19 cellular contexts compared by ENCODE assay signal in the genomic region with DNA sequence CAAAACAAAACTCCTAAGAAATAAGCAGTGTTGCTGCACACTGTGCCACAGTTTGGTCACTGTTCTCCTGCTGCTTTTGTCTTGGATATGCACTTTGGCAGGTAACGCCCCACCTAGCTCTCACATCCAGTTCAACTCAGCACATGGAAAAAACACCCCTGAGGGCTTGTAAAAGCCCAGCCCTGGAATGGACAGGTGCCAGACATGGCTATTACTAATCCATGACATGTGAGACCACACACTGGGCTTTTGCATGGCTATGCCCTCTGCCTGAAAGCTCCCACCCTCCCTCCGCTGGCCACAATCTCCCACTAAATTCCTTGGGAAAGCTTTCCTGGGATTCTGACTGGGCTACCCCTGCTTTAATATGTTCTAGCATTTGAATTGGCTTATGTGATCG. TPM values are rescaled to one million over a fixed set of nuclear protein-coding genes. Genes with fewer than 3 reads are reported as not detected.
DNase-seq lines count a peak whose midpoint lies in the region; ATAC-seq and TF ChIP-seq lines count a peak whose summit lies in the region.
"Had no signal": no experiment of that assay in that cellular context is flagged by ENCODE, and none has a peak within 500 bp of the region (broad histone marks: within the 10 kb centered on the region; RNA-seq: fewer than 3 reads in every experiment).

No MANE protein-coding gene starts in this region.

- POLR2A ChIA-PET in CD8-positive, alpha-beta memory T cell (lab: Charles Lee): no interaction called here

- H3K4me3 ChIP-seq in CD8-positive, alpha-beta memory T cell (ENCODE audit: low read length): no peak overlapping the region
- H3K4me3 ChIP-seq in SJCRH30: no peak overlapping the region
- H3K4me3 ChIP-seq: ovary had no signal

- peaks cover 39 to 66% (median 41%) of the 10 kb centered on the region in 3 donors for H3K4me1 Mint-ChIP-seq in CD8-positive, alpha-beta memory T cell

- H3K9me3 Mint-ChIP-seq in CD8-positive, alpha-beta memory T cell: no peaks in the 10 kb centered on the region
- H3K9me3 Mint-ChIP-seq: HFFc6 had no signal

- no peak overlapping the region for H3K27ac ChIP-seq in CD8-positive, alpha-beta memory T cell (ENCODE audit: low read depth, low read length)
- H3K27ac ChIP-seq in SJCRH30 (peak overlapping the region; percentile 7; the same call in 1 of the 2 replicates), foreskin keratinocyte (no peak overlapping the region)
- H3K27ac ChIP-seq: ovary had no signal

- peak overlapping the region; percentile 65 to 95 (median 74) for H3K27ac Mint-ChIP-seq in CD8-positive, alpha-beta memory T cell
- H3K27ac Mint-ChIP-seq: activated naive CD8-positive, alpha-beta T cell treated with anti-CD3 and anti-CD28 coated beads, Interleukin-2, amount 10 ng/mL, durations not matched to agents 7 days and 5 days; HFFc6; T-helper 2 cell treated with Interferon-gamma antibody and Interleukin-4, amounts not matched to agents 5 μg/mL and 100 μg/mL, for 36 hours had no signal

- H3K4me1 ChIP-seq in CD8-positive, alpha-beta memory T cell (ENCODE audit: insufficient read depth, low read length): peaks cover 31% of the 10 kb centered on the region
- H3K4me1 ChIP-seq in SJCRH30 (peaks cover 16% of the 10 kb centered on the region), foreskin keratinocyte (peaks cover 16% of the 10 kb centered on the region)

- no peak for DNase-seq in CD8-positive, alpha-beta memory T cell
- DNase-seq in ELR (ENCODE audit: low read depth) (peak; percentile 62), SJCRH30 (peak; percentile 88 to 90), foreskin keratinocyte (peak; percentile 35 to 74), cerebellar cortex (ENCODE audit: low spot score) (no peak)
- DNase-seq in effector CD8-positive, alpha-beta T cell (lab: John Stamatoyannopoulos, UW): no peak
- DNase-seq: activated CD4-positive, CD25-positive, alpha-beta regulatory T cell treated with anti-CD3 and anti-CD28 coated beads, Interleukin-2, amount 50 U/mL, for 72 hours; activated naive CD8-positive, alpha-beta T cell treated with anti-CD3 and anti-CD28 coated beads, Interleukin-2, amount 10 ng/mL, durations not matched to agents 7 days and 5 days; AML-193; central memory CD4-positive, alpha-beta T cell; effector memory CD4-positive, alpha-beta T cell; HFFc6; NCI-H1092; ovary; SIG-M5 had no signal

- CTCF ChIA-PET in CD8-positive, alpha-beta memory T cell (lab: Charles Lee): no interaction called here

- H3K27me3 Mint-ChIP-seq in CD8-positive, alpha-beta memory T cell: no peaks in the 10 kb centered on the region
- H3K27me3 Mint-ChIP-seq: activated naive CD8-positive, alpha-beta T cell treated with anti-CD3 and anti-CD28 coated beads, Interleukin-2, amount 10 ng/mL, durations not matched to agents 7 days and 5 days had no signal

- peaks cover 13% of the 10 kb centered on the region for H3K36me3 ChIP-seq in CD8-positive, alpha-beta memory T cell (ENCODE audit: insufficient read depth, low read length)
- H3K36me3 ChIP-seq in SJCRH30: no peaks in the 10 kb centered on the region
- H3K36me3 ChIP-seq: ovary had no signal

- no peak overlapping the region for H3K4me3 Mint-ChIP-seq in CD8-positive, alpha-beta memory T cell
- H3K4me3 Mint-ChIP-seq: activated naive CD8-positive, alpha-beta T cell treated with anti-CD3 and anti-CD28 coated beads, Interleukin-2, amount 10 ng/mL, durations not matched to agents 7 days and 5 days; HFFc6; T-helper 2 cell treated with Interferon-gamma antibody and Interleukin-4, amounts not matched to agents 5 μg/mL and 100 μg/mL, for 36 hours had no signal

- no peaks in the 10 kb centered on the region for H3K27me3 ChIP-seq in CD8-positive, alpha-beta memory T cell (ENCODE audit: insufficient read depth, low read length, poor library complexity, severe bottlenecking)
- H3K27me3 ChIP-seq in SJCRH30 (no peaks in the 10 kb centered on the region), foreskin keratinocyte (no peaks in the 10 kb centered on the region)
- H3K27me3 ChIP-seq: ovary had no signal

- H3K9me3 ChIP-seq in CD8-positive, alpha-beta memory T cell (ENCODE audit: low read length): no peaks in the 10 kb centered on the region
- no peaks in the 10 kb centered on the region for H3K9me3 ChIP-seq in SJCRH30 (replicated peaks)
- H3K9me3 ChIP-seq: ovary had no signal

- peak; percentile 5 for TF ChIP-seq CTCF in foreskin keratinocyte (conservative IDR thresholded peaks at IDR 0.05)

- peak; percentile 77 for ATAC-seq in foreskin keratinocyte
- no peak for ATAC-seq in HG03045 (IDR thresholded peaks at IDR 0.05; ENCODE audit: unreplicated experiment)
- ATAC-seq: left lobe of liver had no signal

- peaks cover 7 to 64% (median 18%) of the 10 kb centered on the region in 3 donors for H3K36me3 Mint-ChIP-seq in CD8-positive, alpha-beta memory T cell

RNA-seq across cellular contexts. Expression of a gene that starts 24.7 kb away (rescaled TPM):
- 100 to 1,000 TPM; 547 to 551 TPM for total RNA-seq in CD8-positive, alpha-beta memory T cell
- polyA plus RNA-seq in CD8-positive, alpha-beta memory T cell: 0.51 TPM
- total RNA-seq in SJCRH30 (2014; rRNA removed; shearing (Covaris generic)): not detected in 2 replicates
- 108 and 112 TPM in 2 replicates for total RNA-seq in foreskin keratinocyte
- polyA plus RNA-seq in foreskin keratinocyte: 93.0 and 101 TPM in 2 replicates
- total RNA-seq: skeletal muscle tissue had no signal

RNA-seq across cellular contexts. Expression of a gene that starts 54.6 kb away (rescaled TPM):
- total RNA-seq in CD8-positive, alpha-beta memory T cell: 10 to 100 TPM; 10.2 to 10.6 TPM
- 2.8 TPM for polyA plus RNA-seq in CD8-positive, alpha-beta memory T cell
- 3.0 and 3.3 TPM in 2 replicates for total RNA-seq in SJCRH30 (2014; rRNA removed; shearing (Covaris generic))
- total RNA-seq in foreskin keratinocyte: 4.8 and 5.1 TPM in 2 replicates
- 1.9 TPM in 2 replicates for polyA plus RNA-seq in foreskin keratinocyte

Comparison
In these comparisons a context has a peak if more than half of its experiments do, and no peak if none do; other contexts are left out.
1. DNase-seq: peak in ELR (single experiment), SJCRH30 (2 of 2) and foreskin keratinocyte (2 of 2); none in CD8-positive, alpha-beta memory T cell (0 of 5), effector CD8-positive, alpha-beta T cell (single experiment) and cerebellar cortex (single experiment).
2. RNA of a gene that starts 24.7 kb away (total RNA-seq): 547 to 551 TPM in CD8-positive, alpha-beta memory T cell and 108 to 112 TPM in foreskin keratinocyte; not detected in SJCRH30; every median in the first group is over 100 times any median in the second.